23 cellular contexts compared by ENCODE assay signal in genomic region chr22:36951746-36952145, GRCh38. TPM values are rescaled to one million over a fixed set of nuclear protein-coding genes. Genes with fewer than 3 reads are reported as not detected.
DNase-seq lines count a peak whose midpoint lies in the region; ATAC-seq, FAIRE-seq and TF ChIP-seq lines count a peak whose summit lies in the region.
"Had no signal": no experiment of that assay in that cellular context is flagged by ENCODE, and none has a peak within 500 bp of the region (broad histone marks: within the 10 kb centered on the region; RNA-seq: fewer than 3 reads in every experiment).

No MANE protein-coding gene starts in this region.

- POLR2A ChIA-PET in T-cell (lab: Charles Lee) = no interaction called here

- no peak for ATAC-seq in central memory CD8-positive, alpha-beta T cell (replicated peaks; ENCODE audit: extremely low read depth, poor library complexity, severe bottlenecking)
- ATAC-seq in left lobe of liver (no peak), T-cell (replicated peaks in 1 of 4) (no peak)
- ATAC-seq: GM12878 had no signal

- H3K4me1 ChIP-seq in osteoblast (ENCODE audit: insufficient read depth, low read length) = peaks cover 25% of the 10 kb centered on the region
- H3K4me1 ChIP-seq: BE2C, HAP-1 had no signal

- H3K4me2 ChIP-seq in osteoblast (ENCODE audit: insufficient read depth, low read length) = no peak overlapping the region

- H3K9me3 Mint-ChIP-seq in central memory CD8-positive, alpha-beta T cell = peaks cover 4% of the 10 kb centered on the region
- peaks cover 3 to 5% (median 3%) of the 10 kb centered on the region in 3 donors for H3K9me3 Mint-ChIP-seq in T-cell

- H3K27ac Mint-ChIP-seq in central memory CD8-positive, alpha-beta T cell (ENCODE audit: low read depth) = peak overlapping the region; percentile 80
- no peak overlapping the region for H3K27ac Mint-ChIP-seq in T-cell

- H3K27me3 ChIP-seq in osteoblast (ENCODE audit: insufficient read depth, low read length) = peaks cover 7% of the 10 kb centered on the region
- H3K27me3 ChIP-seq: BE2C had no signal

- H3K4me3 ChIP-seq in osteoblast (ENCODE audit: insufficient read depth, low read length) = no peak overlapping the region
- H3K4me3 ChIP-seq: GM12878, HAP-1 had no signal

- H3K9me3 ChIP-seq in osteoblast (ENCODE audit: low read depth, low read length) = no peaks in the 10 kb centered on the region
- H3K9me3 ChIP-seq: BE2C, HAP-1 had no signal

- no peaks in the 10 kb centered on the region for H3K4me1 Mint-ChIP-seq in central memory CD8-positive, alpha-beta T cell
- no peaks in the 10 kb centered on the region for H3K4me1 Mint-ChIP-seq in T-cell
- H3K4me1 Mint-ChIP-seq: CD8-positive, alpha-beta memory T cell had no signal

- H3K36me3 Mint-ChIP-seq in central memory CD8-positive, alpha-beta T cell (ENCODE audit: insufficient read depth) = no peaks in the 10 kb centered on the region
- H3K36me3 Mint-ChIP-seq in T-cell = no peaks in the 10 kb centered on the region
- H3K36me3 Mint-ChIP-seq: CD8-positive, alpha-beta memory T cell had no signal

- no peak for TF ChIP-seq POLR2A in H54 (IDR thresholded peaks at IDR 0.05; ENCODE audit: low read depth, low read length)

- no peak overlapping the region for H2AFZ ChIP-seq in osteoblast (ENCODE audit: low read length)

- H4K20me1 ChIP-seq in osteoblast (ENCODE audit: insufficient read depth, low read length) = no peaks in the 10 kb centered on the region

- no peak overlapping the region for H3K27ac ChIP-seq in osteoblast (ENCODE audit: low read depth, low read length)
- H3K27ac ChIP-seq: HL-60 had no signal

- no peaks in the 10 kb centered on the region for H3K36me3 ChIP-seq in osteoblast (ENCODE audit: insufficient read depth, low read length)
- H3K36me3 ChIP-seq: BE2C, HAP-1 had no signal

- H3K27me3 Mint-ChIP-seq in central memory CD8-positive, alpha-beta T cell = peaks cover 47% of the 10 kb centered on the region
- peaks cover 19 to 21% of the 10 kb centered on the region in 2 donors for H3K27me3 Mint-ChIP-seq in T-cell

- no peak for DNase-seq in central memory CD8-positive, alpha-beta T cell (ENCODE audit: low spot score in 2 of 2)
- DNase-seq in left lobe of liver (ENCODE audit: low spot score) = peak; percentile 41
- peak; percentile 30 for DNase-seq in osteoblast (ENCODE audit: insufficient read length, low spot score, missing footprints)
- no peak for DNase-seq in H54 (ENCODE audit: insufficient read length, low spot score)
- DNase-seq in T-cell = no peak
- no peak for DNase-seq in NCI-H446 (lab: John Stamatoyannopoulos, UW)
- DNase-seq: ACHN; BE2C; C1 segment of cervical spinal cord; CD4-positive, CD25-positive, alpha-beta regulatory T cell; CD8-positive, alpha-beta memory T cell; COR-L47; DMS 273 treated with DMSO at 0.1 percent for 48 hours; DMS53; DND-41; EL had no signal

- H3K4me3 Mint-ChIP-seq in central memory CD8-positive, alpha-beta T cell = no peak overlapping the region
- H3K4me3 Mint-ChIP-seq in T-cell = no peak overlapping the region
- H3K4me3 Mint-ChIP-seq: CD4-positive, CD25-positive, alpha-beta regulatory T cell; CD8-positive, alpha-beta memory T cell had no signal

- FAIRE-seq in H54 (lab: Jason Lieb, UNC) = no peak
- FAIRE-seq: A204.1, GM12878, H1 had no signal

- CTCF ChIA-PET in T-cell (lab: Charles Lee) = no interaction called here

- H3K79me2 ChIP-seq in osteoblast (ENCODE audit: insufficient read depth, low read length) = no peaks in the 10 kb centered on the region

- no peak for TF ChIP-seq CTCF in osteoblast (IDR thresholded peaks at IDR 0.05; ENCODE audit: extremely low read depth, low read depth, low read length)

RNA-seq across cellular contexts. Expression of gene CSF2RB, which starts 38.3 kb away (rescaled TPM):
- 1.1 TPM for total RNA-seq in left lobe of liver
- total RNA-seq in osteoblast = 1.1 and 1.2 TPM in 2 replicates
- 1 to 10 TPM; 3.4 to 6.0 (median 4.1) TPM for total RNA-seq in T-cell
- total RNA-seq: G401, H1, HT1080 had no signal

Comparison
In these comparisons a context has a peak if more than half of its experiments do, and no peak if none do; other contexts are left out.
1. DNase-seq: peak in left lobe of liver (single experiment) and osteoblast (single experiment); none in central memory CD8-positive, alpha-beta T cell (0 of 2), H54 (single experiment), T-cell (0 of 34) and NCI-H446 (0 of 2).